Comparison of ENCODE assay signal across 1 cellular context in the genomic region with DNA sequence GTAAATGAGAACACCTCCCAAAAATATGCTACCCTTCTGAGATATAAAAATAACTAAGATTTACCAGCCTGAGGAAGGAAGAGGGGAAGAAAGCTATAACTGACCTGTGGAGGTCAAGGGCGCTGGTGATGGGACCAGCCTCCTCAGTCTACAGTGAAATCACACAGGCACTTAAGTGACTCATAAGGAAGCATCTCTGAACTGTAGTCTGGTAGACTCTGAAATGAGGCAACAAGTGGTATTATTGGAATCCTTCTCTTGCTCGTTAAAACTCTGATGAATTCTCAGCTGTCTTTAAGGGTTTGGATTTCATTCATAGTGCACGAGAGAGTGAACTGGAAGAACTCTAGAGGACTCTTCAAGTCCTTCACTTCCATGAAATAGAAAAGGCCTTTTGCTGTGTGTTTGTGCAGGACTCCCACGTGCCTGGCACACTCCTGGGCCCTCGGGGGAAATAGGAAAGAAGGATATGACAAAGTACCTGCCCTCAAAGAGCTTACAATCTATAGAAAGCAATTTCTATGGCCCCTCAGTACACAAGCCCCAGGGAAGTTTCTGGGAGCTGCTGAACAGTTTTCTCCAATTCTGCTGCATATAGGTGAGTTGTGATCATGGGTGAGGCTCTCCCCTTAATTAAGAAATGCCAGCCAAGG.
TF ChIP-seq lines count a peak whose summit lies in the region.

No MANE protein-coding gene starts in this region.

TF ChIP-seq in HCT116, 20 proteins besides CTCF, POLR2A, EP300 and RAD21 (continued from another document):
- peak; percentile 70 for TF ChIP-seq JUND (IDR thresholded peaks at IDR 0.05)
- no peak for TF ChIP-seq ZFX (IDR thresholded peaks at IDR 0.05)
- TF ChIP-seq, protein P1, sequence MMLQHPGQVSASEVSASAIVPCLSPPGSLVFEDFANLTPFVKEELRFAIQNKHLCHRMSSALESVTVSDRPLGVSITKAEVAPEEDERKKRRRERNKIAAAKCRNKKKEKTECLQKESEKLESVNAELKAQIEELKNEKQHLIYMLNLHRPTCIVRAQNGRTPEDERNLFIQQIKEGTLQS (IDR thresholded peaks at IDR 0.05): no peak
- TF ChIP-seq YY1 (IDR thresholded peaks at IDR 0.05; ENCODE audit: extremely low read depth, insufficient replicate concordance, low read depth, low read length): peak; percentile 18
- peak; percentile 81 for TF ChIP-seq CEBPB (IDR thresholded peaks at IDR 0.05; ENCODE audit: low read depth)
- no peak for TF ChIP-seq REST (IDR thresholded peaks at IDR 0.05; ENCODE audit: low read depth)
- peak; percentile 75 for TF ChIP-seq FOSL1 (IDR thresholded peaks at IDR 0.05; ENCODE audit: low read depth)
- TF ChIP-seq SP1 (IDR thresholded peaks at IDR 0.05; ENCODE audit: low read depth): peak; percentile 53; the same call in 1 of the 2 replicates
- TF ChIP-seq SRF (IDR thresholded peaks at IDR 0.05; ENCODE audit: low read depth): no peak
- TF ChIP-seq EGR1 (IDR thresholded peaks at IDR 0.05; ENCODE audit: low read depth): no peak
